In the genomic region with DNA sequence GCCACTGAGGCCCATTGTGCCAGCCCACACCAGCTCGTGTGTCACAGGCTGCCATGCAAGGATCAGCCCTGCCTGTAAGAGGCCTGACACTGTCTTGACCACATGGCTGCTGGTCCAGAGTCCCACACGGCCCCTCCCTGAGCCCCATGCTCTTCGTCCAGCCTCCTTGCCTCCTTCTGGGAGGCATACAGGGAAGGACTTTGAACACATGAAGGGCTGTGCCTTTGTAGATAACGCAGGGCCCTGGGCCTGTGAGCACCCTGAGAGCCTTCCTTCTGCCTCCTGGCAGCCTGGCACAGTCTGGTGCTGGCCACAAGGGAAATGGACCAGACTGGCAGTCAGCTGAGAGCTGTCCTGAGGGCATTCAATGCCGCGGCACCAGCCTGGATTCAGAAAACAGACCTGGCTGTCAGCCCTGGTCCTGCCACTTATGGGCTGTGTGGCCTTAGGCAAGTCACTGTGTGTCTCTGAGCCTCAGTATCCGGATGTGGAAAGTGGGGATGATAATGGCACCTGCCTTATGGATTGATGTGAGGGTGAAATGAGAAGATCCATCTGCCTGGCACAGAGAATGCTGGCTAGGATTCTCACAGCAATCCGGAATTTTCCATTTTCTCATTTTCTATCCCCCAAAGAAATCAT, we compare ENCODE assay signal across 23 cellular contexts. TPM values are rescaled to one million over a fixed set of nuclear protein-coding genes. Genes with fewer than 3 reads are reported as not detected.
DNase-seq lines count a peak whose midpoint lies in the region; ATAC-seq, FAIRE-seq and TF ChIP-seq lines count a peak whose summit lies in the region.
"Had no signal": no experiment of that assay in that cellular context is flagged by ENCODE, and none has a peak within 500 bp of the region (broad histone marks: within the 10 kb centered on the region; RNA-seq: fewer than 3 reads in every experiment).

No MANE protein-coding gene starts in this region.

- H3K4me1 Mint-ChIP-seq in activated CD8-positive, alpha-beta memory T cell treated with anti-CD3 and anti-CD28 coated beads, Interleukin-2, amount 10 ng/mL, durations not matched to agents 7 days and 5 days: peaks cover 38% of the 10 kb centered on the region
- H3K4me1 Mint-ChIP-seq in T-cell: peaks cover 34 to 42% (median 35%) of the 10 kb centered on the region in 3 donors

- no peak for DNase-seq in activated CD8-positive, alpha-beta memory T cell treated with anti-CD3 and anti-CD28 coated beads, Interleukin-2, amount 10 ng/mL, durations not matched to agents 7 days and 5 days
- DNase-seq in activated CD8-positive, alpha-beta memory T cell treated with anti-CD3 and anti-CD28 coated beads for 24 hours: no peak
- DNase-seq in T-cell (no peak), kidney (peak; percentile 63), small intestine (peak; percentile 98), GM10248 (ENCODE audit: extremely low spot score) (no peak), activated gamma-delta T cell (lab: John Stamatoyannopoulos, UW) (no peak)
- no peak for DNase-seq in stimulated activated CD4-positive, alpha-beta T cell treated with anti-CD3 and anti-CD28 coated beads, Interleukin-12 subunit alpha, Interleukin-12 subunit beta, amount 100 ng/mL, for 4 hours
- DNase-seq: activated CD4-positive, alpha-beta T cell treated with anti-CD3 and anti-CD28 coated beads for 48 hours; activated T-cell treated with anti-CD3 and anti-CD28 coated beads, Interleukin-2, amount 50 U/mL, for 24 hours; head of caudate nucleus; naive B cell; NCI-H1417; NCI-H524 treated with DMSO at 0.1 percent for 48 hours; stimulated activated CD4-positive, alpha-beta T cell treated with anti-CD3 and anti-CD28 coated beads, Interleukin-4, amount 100 ng/mL, for 1 hour; SW 1271 had no signal

- H3K9me3 ChIP-seq in kidney (ENCODE audit: control insufficient read depth in 1 of 2, low read length in 2 of 2): no peaks in the 10 kb centered on the region
- H3K9me3 ChIP-seq in small intestine (ENCODE audit: control insufficient read depth, low read depth): no peaks in the 10 kb centered on the region

- CTCF ChIA-PET in activated CD8-positive, alpha-beta memory T cell treated with anti-CD3 and anti-CD28 coated beads, Interleukin-2, amount 10 ng/mL, durations not matched to agents 7 days and 5 days (lab: Charles Lee): interaction anchor here (1.1 to 1.6 kb wide), 2 partner anchors 57 to 58 kb away, joined by 3 read pairs; no protein-coding TSS in a partner anchor
- CTCF ChIA-PET in T-cell (lab: Charles Lee): no interaction called here
- CTCF ChIA-PET in GM10248 (lab: Yijun Ruan, JAX): no interaction called here

- intact Hi-C loops in kidney (cut with DNase I): no loop called here

- no peaks in the 10 kb centered on the region for H3K27me3 Mint-ChIP-seq in activated CD8-positive, alpha-beta memory T cell treated with anti-CD3 and anti-CD28 coated beads, Interleukin-2, amount 10 ng/mL, durations not matched to agents 7 days and 5 days
- H3K27me3 Mint-ChIP-seq in T-cell: no peaks in the 10 kb centered on the region
- H3K27me3 Mint-ChIP-seq: activated naive CD4-positive, alpha-beta T cell treated with anti-CD3 and anti-CD28 coated beads, Interleukin-2, amount 50 U/mL, for 24 hours; activated T-cell treated with anti-CD3 and anti-CD28 coated beads, Interleukin-2, amount 50 U/mL, for 24 hours had no signal

- no peaks in the 10 kb centered on the region for H3K9me3 Mint-ChIP-seq in activated CD8-positive, alpha-beta memory T cell treated with anti-CD3 and anti-CD28 coated beads, Interleukin-2, amount 10 ng/mL, durations not matched to agents 7 days and 5 days (ENCODE audit: low read depth)
- no peaks in the 10 kb centered on the region for H3K9me3 Mint-ChIP-seq in T-cell
- H3K9me3 Mint-ChIP-seq: activated naive CD4-positive, alpha-beta T cell treated with anti-CD3 and anti-CD28 coated beads, Interleukin-2, amount 50 U/mL, for 24 hours; activated T-cell treated with anti-CD3 and anti-CD28 coated beads, Interleukin-2, amount 50 U/mL, for 24 hours; naive B cell had no signal

- POLR2A ChIA-PET in T-cell (lab: Charles Lee) (no interaction called here), GM10248 (lab: Yijun Ruan, JAX) (no interaction called here)

- H3K36me3 Mint-ChIP-seq in activated CD8-positive, alpha-beta memory T cell treated with anti-CD3 and anti-CD28 coated beads, Interleukin-2, amount 10 ng/mL, durations not matched to agents 7 days and 5 days: peaks cover 1% of the 10 kb centered on the region
- H3K36me3 Mint-ChIP-seq in T-cell: no peaks in the 10 kb centered on the region
- H3K36me3 Mint-ChIP-seq: activated naive CD4-positive, alpha-beta T cell treated with anti-CD3 and anti-CD28 coated beads, Interleukin-2, amount 50 U/mL, for 24 hours; naive B cell had no signal

- H3K4me3 ChIP-seq in kidney (ENCODE audit: low read length in 2 of 2) (no peak overlapping the region), small intestine (ENCODE audit: low read depth in 1 of 2, low read length in 2 of 2) (no peak overlapping the region)
- H3K4me3 ChIP-seq: lung, skin epidermis had no signal

- FAIRE-seq in kidney (lab: Jason Lieb, UNC) (no peak), small intestine (lab: Jason Lieb, UNC) (no peak)
- FAIRE-seq: endometrium had no signal

- ATAC-seq in activated CD8-positive, alpha-beta memory T cell treated with anti-CD3 and anti-CD28 coated beads, Interleukin-2, amount 10 ng/mL, durations not matched to agents 7 days and 5 days: no peak
- no peak for ATAC-seq in T-cell (replicated peaks in 1 of 4)

- no peak overlapping the region for H3K4me3 Mint-ChIP-seq in activated CD8-positive, alpha-beta memory T cell treated with anti-CD3 and anti-CD28 coated beads, Interleukin-2, amount 10 ng/mL, durations not matched to agents 7 days and 5 days
- peak overlapping the region in 1 of 3 donors; percentile 35 for H3K4me3 Mint-ChIP-seq in T-cell
- H3K4me3 Mint-ChIP-seq: activated naive CD4-positive, alpha-beta T cell treated with anti-CD3 and anti-CD28 coated beads, Interleukin-2, amount 50 U/mL, for 24 hours; activated T-cell treated with anti-CD3 and anti-CD28 coated beads, Interleukin-2, amount 50 U/mL, for 24 hours; CD14-positive monocyte had no signal

- TF ChIP-seq CTCF in kidney (IDR thresholded peaks at IDR 0.05; ENCODE audit: borderline replicate concordance, extremely low read depth, insufficient read depth): no peak
- no peak for TF ChIP-seq CTCF in GM10248 (IDR thresholded peaks at IDR 0.05; ENCODE audit: control extremely low read depth, extremely low read depth, low read depth, missing control alignments)

- peaks cover 21 to 43% of the 10 kb centered on the region in 2 donors for H3K4me1 ChIP-seq in kidney (ENCODE audit: control insufficient read depth in 1 of 2, insufficient read depth in 1 of 2, low read depth in 1 of 2, low read length in 2 of 2)
- peaks cover 9 to 10% of the 10 kb centered on the region in 2 donors for H3K4me1 ChIP-seq in small intestine (ENCODE audit: control insufficient read depth in 2 of 2, insufficient read depth in 1 of 2, low read depth in 1 of 2, low read length in 1 of 2)

- H3K9ac ChIP-seq in kidney (ENCODE audit: low read length in 2 of 2): no peak overlapping the region

- no peaks in the 10 kb centered on the region for H3K27me3 ChIP-seq in small intestine (ENCODE audit: control insufficient read depth in 2 of 2, insufficient read depth in 2 of 2, low read length in 2 of 2)

- H3K36me3 ChIP-seq in kidney (ENCODE audit: control insufficient read depth in 1 of 2, insufficient read depth in 2 of 2, low read length in 2 of 2) (no peaks in the 10 kb centered on the region), small intestine (ENCODE audit: control insufficient read depth in 2 of 2, insufficient read depth in 2 of 2, low read length in 2 of 2) (no peaks in the 10 kb centered on the region)

- 29 to 69% (median 46%) methylated on average over 8 of the region's 8 CpGs for WGBS in small intestine, 3 donors

- H3K27ac Mint-ChIP-seq in activated CD8-positive, alpha-beta memory T cell treated with anti-CD3 and anti-CD28 coated beads, Interleukin-2, amount 10 ng/mL, durations not matched to agents 7 days and 5 days: peak overlapping the region; percentile 53
- peak overlapping the region; percentile 43 to 72 for H3K27ac Mint-ChIP-seq in T-cell
- H3K27ac Mint-ChIP-seq: activated T-cell treated with anti-CD3 and anti-CD28 coated beads, Interleukin-2, amount 50 U/mL, for 24 hours; progenitor cell of endocrine pancreas had no signal

- H3K27ac ChIP-seq in kidney (ENCODE audit: low read depth in 2 of 2, low read length in 2 of 2) (peak overlapping the region; percentile 64 to 79), small intestine (ENCODE audit: low read depth in 1 of 2, low read length in 1 of 2) (peak overlapping the region; percentile 95 to 99)

RNA-seq across cellular contexts. Expression of gene SPNS2, which starts 19.2 kb away (rescaled TPM):
- total RNA-seq in activated CD8-positive, alpha-beta memory T cell treated with anti-CD3 and anti-CD28 coated beads, Interleukin-2, amount 10 ng/mL, durations not matched to agents 7 days and 5 days: 1 to 10 TPM; 1.1 to 1.9 TPM
- total RNA-seq in T-cell (under 1 TPM; 0.30 to 0.75 (median 0.53) TPM), kidney (60.5 TPM)
- polyA plus RNA-seq in kidney (ENCODE audit: insufficient read depth, low read depth, low replicate concordance) (75.1 TPM), small intestine (10 to 100 TPM in 2 of 3 donors, 1 to 10 TPM in 1; 6.3 to 37.3 (median 34.6) TPM)
- total RNA-seq: A673 had no signal

RNA-seq across cellular contexts. Expression of gene SPNS3, which starts 45.7 kb away (rescaled TPM):
- 10 to 100 TPM; 17.6 to 39.1 TPM for total RNA-seq in activated CD8-positive, alpha-beta memory T cell treated with anti-CD3 and anti-CD28 coated beads, Interleukin-2, amount 10 ng/mL, durations not matched to agents 7 days and 5 days
- total RNA-seq in T-cell (1 to 10 TPM; 2.3 to 5.4 (median 4.6) TPM), kidney (1.4 TPM)
- polyA plus RNA-seq in kidney (ENCODE audit: insufficient read depth, low read depth, low replicate concordance) (3.7 TPM), small intestine (1 to 10 TPM in 2 of 3 donors, under 1 TPM in 1; 0.45 to 2.4 (median 2.4) TPM)
- total RNA-seq: A673, progenitor cell of endocrine pancreas had no signal

Comparison
In these comparisons a context has a peak if more than half of its experiments do, and no peak if none do; other contexts are left out.
1. DNase-seq: peak in kidney (single experiment) and small intestine (single experiment); none in activated CD8-positive, alpha-beta memory T cell treated with anti-CD3 and anti-CD28 coated beads, Interleukin-2, amount 10 ng/mL, durations not matched to agents 7 days and 5 days (single experiment), activated CD8-positive, alpha-beta memory T cell treated with anti-CD3 and anti-CD28 coated beads for 24 hours (single experiment), T-cell (0 of 34), stimulated activated CD4-positive, alpha-beta T cell treated with anti-CD3 and anti-CD28 coated beads, Interleukin-12 subunit alpha, Interleukin-12 subunit beta, amount 100 ng/mL, for 4 hours (single experiment), GM10248 (single experiment) and activated gamma-delta T cell (single experiment).
2. RNA of gene SPNS2, which starts 19.2 kb away (total RNA-seq): 60.5 TPM in kidney (single experiment); 1.1 to 1.9 TPM in activated CD8-positive, alpha-beta memory T cell treated with anti-CD3 and anti-CD28 coated beads, Interleukin-2, amount 10 ng/mL, durations not matched to agents 7 days and 5 days and 0.30 to 0.75 TPM in T-cell; every median in the first group is over 10 times any median in the second.